In genomic region chr13:31050486-31051400, GRCh38 we compare ENCODE assay signal across 9 cellular contexts.
A peak's percentile ranks its signal among the peaks of the same experiment; 100 is the strongest.
DNase-seq lines count a peak whose midpoint lies in the region; TF ChIP-seq lines count a peak whose summit lies in the region.
"Had no signal": no experiment of that assay in that cellular context is flagged by ENCODE, and none has a peak within 500 bp of the region (broad histone marks: within the 10 kb centered on the region; RNA-seq: fewer than 3 reads in every experiment).

No MANE protein-coding gene starts in this region.

- peaks cover 13% of the 10 kb centered on the region for H3K4me1 Mint-ChIP-seq in activated T-helper 2 cell treated with anti-CD3 and anti-CD28 coated beads, Interferon-gamma antibody, Interleukin-2, Interleukin-4, amounts not matched to agents 10 μg/mL and 5 μg/mL and 100 μg/mL, durations not matched to agents 14 hours and 24 hours and 36 hours (ENCODE audit: low read depth)
- peaks cover 6% of the 10 kb centered on the region for H3K4me1 Mint-ChIP-seq in neural crest cell

- H3K27ac Mint-ChIP-seq in activated T-helper 2 cell treated with anti-CD3 and anti-CD28 coated beads, Interferon-gamma antibody, Interleukin-2, Interleukin-4, amounts not matched to agents 10 μg/mL and 5 μg/mL and 100 μg/mL, durations not matched to agents 14 hours and 24 hours and 36 hours = peak overlapping the region; percentile 31
- H3K27ac Mint-ChIP-seq in neural crest cell (ENCODE audit: unreplicated experiment) = no peak overlapping the region
- H3K27ac Mint-ChIP-seq: activated naive CD8-positive, alpha-beta T cell treated with anti-CD3 and anti-CD28 coated beads, Interleukin-2, amount 10 ng/mL, durations not matched to agents 7 days and 5 days had no signal

- intact Hi-C loops in activated T-helper 2 cell treated with anti-CD3 and anti-CD28 coated beads, Interferon-gamma antibody, Interleukin-2, Interleukin-4, amounts not matched to agents 10 μg/mL and 5 μg/mL and 100 μg/mL, durations not matched to agents 14 hours and 24 hours and 36 hours (cut with micrococcal nuclease) = no loop called here

- peak; percentile 49 for TF ChIP-seq CTCF in neural crest cell (conservative IDR thresholded peaks at IDR 0.05)

- H3K36me3 Mint-ChIP-seq in activated T-helper 2 cell treated with anti-CD3 and anti-CD28 coated beads, Interferon-gamma antibody, Interleukin-2, Interleukin-4, amounts not matched to agents 10 μg/mL and 5 μg/mL and 100 μg/mL, durations not matched to agents 14 hours and 24 hours and 36 hours (ENCODE audit: low read depth) = no peaks in the 10 kb centered on the region
- H3K36me3 Mint-ChIP-seq in neural crest cell (ENCODE audit: low read depth) = no peaks in the 10 kb centered on the region
- H3K36me3 Mint-ChIP-seq: activated naive CD8-positive, alpha-beta T cell treated with anti-CD3 and anti-CD28 coated beads, Interleukin-2, amount 10 ng/mL, durations not matched to agents 7 days and 5 days had no signal

- peak; percentile 26 for DNase-seq in EL
- DNase-seq in LHCN-M2 (ENCODE audit: low read depth) = peak; percentile 32
- no peak for DNase-seq in activated T-helper 2 cell treated with anti-CD3 and anti-CD28 coated beads, Interferon-gamma antibody, Interleukin-2, Interleukin-4, amounts not matched to agents 10 μg/mL and 5 μg/mL and 100 μg/mL, durations not matched to agents 14 hours and 24 hours and 36 hours (ENCODE audit: low spot score)
- DNase-seq in neural crest cell (ENCODE audit: low read depth, low spot score) = no peak
- DNase-seq in middle frontal gyrus (ENCODE audit: extremely low spot score, low spot score) = no peak
- no peak for DNase-seq in RKO (ENCODE audit: low spot score)
- DNase-seq in DMS 273 treated with DMSO at 0.1 percent for 48 hours (lab: John Stamatoyannopoulos, UW) = no peak
- DNase-seq: activated naive CD8-positive, alpha-beta T cell treated with anti-CD3 and anti-CD28 coated beads, Interleukin-2, amount 10 ng/mL, durations not matched to agents 7 days and 5 days; NCI-H1930 had no signal

- no peaks in the 10 kb centered on the region for H3K27me3 Mint-ChIP-seq in activated T-helper 2 cell treated with anti-CD3 and anti-CD28 coated beads, Interferon-gamma antibody, Interleukin-2, Interleukin-4, amounts not matched to agents 10 μg/mL and 5 μg/mL and 100 μg/mL, durations not matched to agents 14 hours and 24 hours and 36 hours (ENCODE audit: low read depth)
- H3K27me3 Mint-ChIP-seq in neural crest cell (ENCODE audit: low read depth) = no peaks in the 10 kb centered on the region

- no peak overlapping the region for H3K4me3 Mint-ChIP-seq in activated T-helper 2 cell treated with anti-CD3 and anti-CD28 coated beads, Interferon-gamma antibody, Interleukin-2, Interleukin-4, amounts not matched to agents 10 μg/mL and 5 μg/mL and 100 μg/mL, durations not matched to agents 14 hours and 24 hours and 36 hours (ENCODE audit: low read depth)
- H3K4me3 Mint-ChIP-seq in neural crest cell = no peak overlapping the region
- H3K4me3 Mint-ChIP-seq: activated naive CD8-positive, alpha-beta T cell treated with anti-CD3 and anti-CD28 coated beads, Interleukin-2, amount 10 ng/mL, durations not matched to agents 7 days and 5 days had no signal

- H3K9me3 Mint-ChIP-seq in activated T-helper 2 cell treated with anti-CD3 and anti-CD28 coated beads, Interferon-gamma antibody, Interleukin-2, Interleukin-4, amounts not matched to agents 10 μg/mL and 5 μg/mL and 100 μg/mL, durations not matched to agents 14 hours and 24 hours and 36 hours = no peaks in the 10 kb centered on the region
- no peaks in the 10 kb centered on the region for H3K9me3 Mint-ChIP-seq in neural crest cell
- H3K9me3 Mint-ChIP-seq: activated naive CD8-positive, alpha-beta T cell treated with anti-CD3 and anti-CD28 coated beads, Interleukin-2, amount 10 ng/mL, durations not matched to agents 7 days and 5 days had no signal

Comparison
In these comparisons a context has a peak if more than half of its experiments do, and no peak if none do; other contexts are left out.
1. DNase-seq: peak in EL (single experiment) and LHCN-M2 (single experiment); none in activated T-helper 2 cell treated with anti-CD3 and anti-CD28 coated beads, Interferon-gamma antibody, Interleukin-2, Interleukin-4, amounts not matched to agents 10 μg/mL and 5 μg/mL and 100 μg/mL, durations not matched to agents 14 hours and 24 hours and 36 hours (single experiment), neural crest cell (single experiment), middle frontal gyrus (single experiment), RKO (single experiment) and DMS 273 treated with DMSO at 0.1 percent for 48 hours (single experiment).